Comparison of ENCODE assay signal across 9 cellular contexts in genomic region chrX:19373034-19373891, GRCh38. TPM values are rescaled to one million over a fixed set of nuclear protein-coding genes. Genes with fewer than 3 reads are reported as not detected.
DNase-seq lines count a peak whose midpoint lies in the region; ATAC-seq and TF ChIP-seq lines count a peak whose summit lies in the region.
"Had no signal": no experiment of that assay in that cellular context is flagged by ENCODE, and none has a peak within 500 bp of the region (broad histone marks: within the 10 kb centered on the region; RNA-seq: fewer than 3 reads in every experiment).

No MANE protein-coding gene starts in this region.

- peak overlapping the region; percentile 48 for H3K4me3 Mint-ChIP-seq in dendritic cell treated with granulocyte-macrophage colony-stimulating factor and Interleukin-4, amounts not matched to agents 40 ng/mL and 50 ng/mL, for 4 days
- H3K4me3 Mint-ChIP-seq in activated CD4-positive, alpha-beta T cell treated with anti-CD3 and anti-CD28 coated beads, Interleukin-2, amount 10 ng/mL, durations not matched to agents 7 days and 5 days: no peak overlapping the region

- DNase-seq in NB4 (ENCODE audit: low read depth) (peak; percentile 53), GM19240 (ENCODE audit: insufficient read length, low spot score) (no peak), NOMO-1 (lab: John Stamatoyannopoulos, UW; ENCODE audit: unreplicated experiment in 2 of 2) (no peak)
- no peak for DNase-seq in activated CD4-positive, alpha-beta T cell treated with anti-CD3 and anti-CD28 coated beads, Interleukin-2, amount 10 ng/mL, durations not matched to agents 7 days and 5 days
- DNase-seq: T-helper 1 cell had no signal

- peaks cover 6% of the 10 kb centered on the region for H3K36me3 Mint-ChIP-seq in dendritic cell treated with granulocyte-macrophage colony-stimulating factor and Interleukin-4, amounts not matched to agents 40 ng/mL and 50 ng/mL, for 4 days (ENCODE audit: low read depth)
- H3K36me3 Mint-ChIP-seq in activated CD4-positive, alpha-beta T cell treated with anti-CD3 and anti-CD28 coated beads, Interleukin-2, amount 10 ng/mL, durations not matched to agents 7 days and 5 days (ENCODE audit: low read depth): no peaks in the 10 kb centered on the region

- intact Hi-C loops in dendritic cell treated with granulocyte-macrophage colony-stimulating factor and Interleukin-4, amounts not matched to agents 40 ng/mL and 50 ng/mL, for 4 days (cut with micrococcal nuclease): loop anchor here (5.0 kb wide), 1 partner anchor 144 kb away; the partner anchor contains the start of gene MAP3K15

- H3K27ac ChIP-seq in C4-2B (peak overlapping the region; percentile 53), neural cell (ENCODE audit: low read length) (no peak overlapping the region)

- H2AFZ ChIP-seq in neural cell (ENCODE audit: low read depth, low read length): no peak overlapping the region

- H3K9me2 ChIP-seq in neural cell (ENCODE audit: insufficient read depth, low read length): no peaks in the 10 kb centered on the region

- H3K9ac ChIP-seq in neural cell (ENCODE audit: low read length): peak overlapping the region; percentile 48

- TF ChIP-seq CTCF in C4-2B (conservative IDR thresholded peaks at IDR 0.05) (no peak), NB4 (IDR thresholded peaks at IDR 0.05; ENCODE audit: low read depth, low read length) (no peak), neural cell (IDR thresholded peaks at IDR 0.05; ENCODE audit: poor library complexity, severe bottlenecking) (no peak)

- no peak for TF ChIP-seq RAD21 in neural cell (conservative IDR thresholded peaks at IDR 0.05)

- no peak for TF ChIP-seq EP300 in neural cell (conservative IDR thresholded peaks at IDR 0.05; ENCODE audit: poor library complexity, severe bottlenecking)

- no peaks in the 10 kb centered on the region for H3F3A ChIP-seq in neural cell (ENCODE audit: insufficient read depth, low read length, poor library complexity, severe bottlenecking)

- peaks cover 16% of the 10 kb centered on the region for H3K4me1 Mint-ChIP-seq in dendritic cell treated with granulocyte-macrophage colony-stimulating factor and Interleukin-4, amounts not matched to agents 40 ng/mL and 50 ng/mL, for 4 days (ENCODE audit: low read depth)
- H3K4me1 Mint-ChIP-seq in activated CD4-positive, alpha-beta T cell treated with anti-CD3 and anti-CD28 coated beads, Interleukin-2, amount 10 ng/mL, durations not matched to agents 7 days and 5 days: peaks cover 5% of the 10 kb centered on the region

- peak overlapping the region; percentile 75 for H3K27ac Mint-ChIP-seq in dendritic cell treated with granulocyte-macrophage colony-stimulating factor and Interleukin-4, amounts not matched to agents 40 ng/mL and 50 ng/mL, for 4 days
- H3K27ac Mint-ChIP-seq in activated CD4-positive, alpha-beta T cell treated with anti-CD3 and anti-CD28 coated beads, Interleukin-2, amount 10 ng/mL, durations not matched to agents 7 days and 5 days: no peak overlapping the region

- H3K9me3 ChIP-seq in neural cell (ENCODE audit: low read length): no peaks in the 10 kb centered on the region

- no peak for TF ChIP-seq POLR2A in NB4 (IDR thresholded peaks at IDR 0.05; ENCODE audit: extremely low read depth, insufficient read length)

- ATAC-seq in HG02763 (IDR thresholded peaks at IDR 0.05; ENCODE audit: unreplicated experiment): no peak

- H3K4me2 ChIP-seq in neural cell (ENCODE audit: low read length): no peak overlapping the region

- no peaks in the 10 kb centered on the region for H3K9me3 Mint-ChIP-seq in dendritic cell treated with granulocyte-macrophage colony-stimulating factor and Interleukin-4, amounts not matched to agents 40 ng/mL and 50 ng/mL, for 4 days
- H3K9me3 Mint-ChIP-seq in activated CD4-positive, alpha-beta T cell treated with anti-CD3 and anti-CD28 coated beads, Interleukin-2, amount 10 ng/mL, durations not matched to agents 7 days and 5 days: no peaks in the 10 kb centered on the region

- H3K4me3 ChIP-seq in NB4 (ENCODE audit: low read depth, low read length): no peak overlapping the region
- H3K4me3 ChIP-seq in neural cell (ENCODE audit: low read length): peak overlapping the region; percentile 61

- POLR2A ChIA-PET in activated CD4-positive, alpha-beta T cell treated with anti-CD3 and anti-CD28 coated beads, Interleukin-2, amount 10 ng/mL, durations not matched to agents 7 days and 5 days (lab: Charles Lee): no interaction called here

- H3K79me2 ChIP-seq in neural cell (replicated peaks; ENCODE audit: insufficient read depth, low read length): no peaks in the 10 kb centered on the region

- no peaks in the 10 kb centered on the region for H3K27me3 ChIP-seq in neural cell (ENCODE audit: insufficient read depth, low read depth, low read length)

- H4K20me1 ChIP-seq in neural cell (ENCODE audit: insufficient read depth): no peaks in the 10 kb centered on the region

- H3K36me3 ChIP-seq in neural cell (ENCODE audit: insufficient read depth, low read length): no peaks in the 10 kb centered on the region

- CTCF ChIA-PET in activated CD4-positive, alpha-beta T cell treated with anti-CD3 and anti-CD28 coated beads, Interleukin-2, amount 10 ng/mL, durations not matched to agents 7 days and 5 days (lab: Charles Lee): interaction anchor here (2.1 kb wide), 1 partner anchor 9 kb away, joined by 10 read pairs; no protein-coding TSS in a partner anchor

- H3K27me3 Mint-ChIP-seq in dendritic cell treated with granulocyte-macrophage colony-stimulating factor and Interleukin-4, amounts not matched to agents 40 ng/mL and 50 ng/mL, for 4 days: peaks cover 11% of the 10 kb centered on the region
- no peaks in the 10 kb centered on the region for H3K27me3 Mint-ChIP-seq in activated CD4-positive, alpha-beta T cell treated with anti-CD3 and anti-CD28 coated beads, Interleukin-2, amount 10 ng/mL, durations not matched to agents 7 days and 5 days

TF ChIP-seq in neural cell, 6 proteins besides CTCF, POLR2A, EP300 and RAD21:
- TF ChIP-seq TAF1 (IDR thresholded peaks at IDR 0.05; ENCODE audit: low read depth) (no peak), MXI1 (conservative IDR thresholded peaks at IDR 0.05; ENCODE audit: poor library complexity, severe bottlenecking) (no peak), EZH2 (IDR thresholded peaks at IDR 0.05; ENCODE audit: borderline replicate concordance, insufficient read depth, low read length, poor library complexity, severe bottlenecking) (no peak), POLR2AphosphoS5 (IDR thresholded peaks at IDR 0.05) (no peak), SMC3 (conservative IDR thresholded peaks at IDR 0.05; ENCODE audit: poor library complexity) (no peak)
- TF ChIP-seq, protein P1, sequence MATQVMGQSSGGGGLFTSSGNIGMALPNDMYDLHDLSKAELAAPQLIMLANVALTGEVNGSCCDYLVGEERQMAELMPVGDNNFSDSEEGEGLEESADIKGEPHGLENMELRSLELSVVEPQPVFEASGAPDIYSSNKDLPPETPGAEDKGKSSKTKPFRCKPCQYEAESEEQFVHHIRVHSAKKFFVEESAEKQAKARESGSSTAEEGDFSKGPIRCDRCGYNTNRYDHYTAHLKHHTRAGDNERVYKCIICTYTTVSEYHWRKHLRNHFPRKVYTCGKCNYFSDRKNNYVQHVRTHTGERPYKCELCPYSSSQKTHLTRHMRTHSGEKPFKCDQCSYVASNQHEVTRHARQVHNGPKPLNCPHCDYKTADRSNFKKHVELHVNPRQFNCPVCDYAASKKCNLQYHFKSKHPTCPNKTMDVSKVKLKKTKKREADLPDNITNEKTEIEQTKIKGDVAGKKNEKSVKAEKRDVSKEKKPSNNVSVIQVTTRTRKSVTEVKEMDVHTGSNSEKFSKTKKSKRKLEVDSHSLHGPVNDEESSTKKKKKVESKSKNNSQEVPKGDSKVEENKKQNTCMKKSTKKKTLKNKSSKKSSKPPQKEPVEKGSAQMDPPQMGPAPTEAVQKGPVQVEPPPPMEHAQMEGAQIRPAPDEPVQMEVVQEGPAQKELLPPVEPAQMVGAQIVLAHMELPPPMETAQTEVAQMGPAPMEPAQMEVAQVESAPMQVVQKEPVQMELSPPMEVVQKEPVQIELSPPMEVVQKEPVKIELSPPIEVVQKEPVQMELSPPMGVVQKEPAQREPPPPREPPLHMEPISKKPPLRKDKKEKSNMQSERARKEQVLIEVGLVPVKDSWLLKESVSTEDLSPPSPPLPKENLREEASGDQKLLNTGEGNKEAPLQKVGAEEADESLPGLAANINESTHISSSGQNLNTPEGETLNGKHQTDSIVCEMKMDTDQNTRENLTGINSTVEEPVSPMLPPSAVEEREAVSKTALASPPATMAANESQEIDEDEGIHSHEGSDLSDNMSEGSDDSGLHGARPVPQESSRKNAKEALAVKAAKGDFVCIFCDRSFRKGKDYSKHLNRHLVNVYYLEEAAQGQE (IDR thresholded peaks at IDR 0.05; ENCODE audit: borderline replicate concordance): no peak

RNA-seq across cellular contexts. Expression of gene PDHA1, which starts 29.5 kb away (rescaled TPM):
- polyA plus RNA-seq in neural cell: 224 and 241 TPM in 2 replicates
- polyA minus RNA-seq in neural cell: 42.6 and 76.5 TPM in 2 replicates
- 100 to 1,000 TPM; 114 to 127 TPM for total RNA-seq in activated CD4-positive, alpha-beta T cell treated with anti-CD3 and anti-CD28 coated beads, Interleukin-2, amount 10 ng/mL, durations not matched to agents 7 days and 5 days
